8 cellular contexts compared by ENCODE assay signal in genomic region chr13:44231786-44232516, GRCh38.
DNase-seq lines count a peak whose midpoint lies in the region; ATAC-seq and TF ChIP-seq lines count a peak whose summit lies in the region.

No MANE protein-coding gene starts in this region.

- H3K4me1 ChIP-seq in A673 (ENCODE audit: insufficient read depth, low read length, poor library complexity, severe bottlenecking), result peaks cover under 1% of the 10 kb centered on the region

- no TSS peak for BruUV-seq in A673 (replicated peaks; lab: Mats Ljungman, UMichigan)

- no peaks in the 10 kb centered on the region for H3K27me3 ChIP-seq in BJ (ENCODE audit: control insufficient read depth, insufficient read depth, low read length)
- H3K27me3 ChIP-seq in A673 (replicated peaks; ENCODE audit: insufficient read depth, low read depth, low read length, poor library complexity), result no peaks in the 10 kb centered on the region

- ATAC-seq in HG02870 (IDR thresholded peaks at IDR 0.05; ENCODE audit: unreplicated experiment), result no peak
- ATAC-seq in GM18909 (IDR thresholded peaks at IDR 0.05; ENCODE audit: poor library complexity, unreplicated experiment), result no peak

- no peak overlapping the region for H3K27ac ChIP-seq in A673 (ENCODE audit: low read depth, low read length, poor library complexity, severe bottlenecking)

- CTCF ChIA-PET in BJ (lab: Yijun Ruan, JAX), result interaction anchor here (0.7 kb wide), 1 partner anchor 32 kb away, joined by 3 read pairs; no protein-coding TSS in a partner anchor
- CTCF ChIA-PET in A673 (lab: Charles Lee), result no interaction called here

- H3K36me3 ChIP-seq in BJ (ENCODE audit: control insufficient read depth, insufficient read depth, low read length) (no peaks in the 10 kb centered on the region), A673 (ENCODE audit: insufficient read depth, low read length, poor library complexity, severe bottlenecking) (no peaks in the 10 kb centered on the region)

- POLR2A ChIA-PET in BJ (lab: Charles Lee) (no interaction called here), A673 (lab: Charles Lee; ENCODE audit: low non-redundant PET) (no interaction called here)

- intact Hi-C loops in A673 (cut with micrococcal nuclease; ENCODE audit: unreplicated experiment), result no loop called here

- peak; percentile 67 for DNase-seq in BJ (ENCODE audit: low read depth)
- peak; percentile 89 for DNase-seq in LHCN-M2 (ENCODE audit: low read depth)
- peak; percentile 82 for DNase-seq in dedifferentiated amniotic fluid mesenchymal stem cell (ENCODE audit: extremely low spot score)
- peak; percentile 60 for DNase-seq in myocyte (ENCODE audit: low read depth)
- no peak for DNase-seq in A673 (ENCODE audit: low spot score)
- DNase-seq in putamen (ENCODE audit: low spot score), result no peak

- TF ChIP-seq CTCF in BJ (IDR thresholded peaks at IDR 0.05; ENCODE audit: insufficient read depth, low read depth, low read length), result peak; percentile 22; the same call in 1 of the 2 replicates
- TF ChIP-seq CTCF in A673 (conservative IDR thresholded peaks at IDR 0.05; ENCODE audit: low read depth, low read length), result no peak

- no peak overlapping the region for H3K4me3 ChIP-seq in BJ (ENCODE audit: low read depth, low read length)
- no peak overlapping the region for H3K4me3 ChIP-seq in A673 (ENCODE audit: low read depth, low read length, poor library complexity, severe bottlenecking)

- no peaks in the 10 kb centered on the region for H3K9me3 ChIP-seq in A673 (ENCODE audit: low read depth, low read length, poor library complexity, severe bottlenecking)

Comparison
In these comparisons a context has a peak if more than half of its experiments do, and no peak if none do; other contexts are left out.
1. DNase-seq: peak in BJ (single experiment), LHCN-M2 (single experiment), dedifferentiated amniotic fluid mesenchymal stem cell (single experiment) and myocyte (single experiment); none in A673 (single experiment) and putamen (single experiment).